In the genomic region with DNA sequence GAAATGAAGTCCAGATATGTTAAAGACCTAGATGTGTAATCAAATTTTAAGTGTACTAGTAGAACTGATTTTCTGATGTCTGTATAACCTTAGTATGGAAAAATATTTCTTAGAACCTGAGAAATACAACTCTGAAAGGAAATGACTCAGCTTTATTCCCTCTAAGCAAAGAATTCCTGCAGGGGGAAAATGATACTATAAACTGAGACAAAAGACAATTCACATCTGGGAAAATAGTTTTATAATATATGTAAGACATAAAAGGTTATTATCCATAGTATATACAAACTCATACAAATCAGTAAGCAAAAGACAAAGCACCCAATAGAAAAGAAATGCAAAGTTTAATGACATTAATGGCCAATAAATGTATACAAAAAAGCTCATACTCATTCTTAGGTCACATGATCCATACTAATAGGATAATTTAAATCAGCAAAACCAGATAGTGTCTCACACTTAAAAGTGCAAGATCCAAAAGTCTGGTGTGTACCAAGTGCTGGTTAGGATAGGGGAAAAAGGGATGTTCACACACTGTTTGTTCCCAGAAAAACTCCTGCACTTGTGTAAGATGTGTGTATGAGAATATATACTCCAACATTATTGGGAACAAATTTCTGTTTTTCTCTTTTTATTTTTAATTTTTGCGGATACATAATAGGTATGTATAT, we compare ENCODE assay signal across 19 cellular contexts. TPM values are rescaled to one million over a fixed set of nuclear protein-coding genes. Genes with fewer than 3 reads are reported as not detected.
A peak's percentile ranks its signal among the peaks of the same experiment; 100 is the strongest.
DNase-seq lines count a peak whose midpoint lies in the region; ATAC-seq, FAIRE-seq and TF ChIP-seq lines count a peak whose summit lies in the region.
"Had no signal": no experiment of that assay in that cellular context is flagged by ENCODE, and none has a peak within 500 bp of the region (broad histone marks: within the 10 kb centered on the region; RNA-seq: fewer than 3 reads in every experiment).

No MANE protein-coding gene starts in this region.

- BruUV-seq in Calu3 (replicated peaks; lab: Mats Ljungman, UMichigan) (no TSS peak), mammary epithelial cell (replicated peaks; lab: Mats Ljungman, UMichigan) (TSS peak; percentile 6)

- TF ChIP-seq CTCF in Calu3 (IDR thresholded peaks at IDR 0.05; ENCODE audit: unreplicated experiment) (no peak), mammary epithelial cell (conservative IDR thresholded peaks at IDR 0.05 in 1 of 2, IDR thresholded peaks at IDR 0.05 in 1 of 2; ENCODE audit: extremely low read depth in 1 of 2, insufficient read depth in 1 of 2, low read depth in 1 of 2, low read length in 2 of 2) (no peak), endothelial cell (IDR thresholded peaks at IDR 0.05; ENCODE audit: unreplicated experiment) (no peak)

- H3K27me3 ChIP-seq in mammary epithelial cell (ENCODE audit: insufficient read depth, low read length) (no peaks in the 10 kb centered on the region), mesenchymal stem cell (ENCODE audit: control insufficient read depth in 1 of 2, insufficient read depth in 1 of 2, low read length in 2 of 2) (no peaks in the 10 kb centered on the region), small intestine (ENCODE audit: control insufficient read depth in 2 of 2, insufficient read depth in 2 of 2, low read length in 2 of 2) (no peaks in the 10 kb centered on the region)
- H3K27me3 ChIP-seq: ascending aorta, dorsolateral prefrontal cortex, esophagus muscularis mucosa had no signal

- H3K36me3 ChIP-seq in mammary epithelial cell (ENCODE audit: insufficient read depth, low read length) (peaks cover 8% of the 10 kb centered on the region), mesenchymal stem cell (ENCODE audit: control insufficient read depth in 1 of 2, insufficient read depth in 2 of 2, low read depth in 1 of 2, low read length in 2 of 2) (peaks cover 0 to 3% of the 10 kb centered on the region in 2 experiments), small intestine (ENCODE audit: control insufficient read depth in 2 of 2, insufficient read depth in 2 of 2, low read length in 2 of 2) (no peaks in the 10 kb centered on the region)
- H3K36me3 ChIP-seq: ascending aorta, esophagus muscularis mucosa, thoracic aorta had no signal

- no peak overlapping the region for H2BK12ac ChIP-seq in mesenchymal stem cell (ENCODE audit: low read length in 2 of 2)

- H3K14ac ChIP-seq in mesenchymal stem cell (ENCODE audit: low read length in 2 of 2): no peak overlapping the region

- H2BK5ac ChIP-seq in mesenchymal stem cell (ENCODE audit: low read depth, low read length, poor library complexity, severe bottlenecking): no peak overlapping the region

- H4K8ac ChIP-seq in mesenchymal stem cell (ENCODE audit: low read length): no peak overlapping the region

- H3K4me3 ChIP-seq in mammary epithelial cell (replicated peaks in 1 of 3; ENCODE audit: insufficient read depth in 1 of 3, low read depth in 2 of 3, low read length in 3 of 3) (peak overlapping the region in 1 of 3 experiments; percentile 26), mesenchymal stem cell (ENCODE audit: insufficient read depth in 1 of 2, low read depth in 1 of 2, low read length in 2 of 2) (no peak overlapping the region), small intestine (ENCODE audit: low read depth in 1 of 2, low read length in 2 of 2) (no peak overlapping the region)
- H3K4me3 ChIP-seq: ascending aorta, dorsolateral prefrontal cortex, esophagus muscularis mucosa, mucosa of descending colon, thoracic aorta had no signal

- H2BK120ac ChIP-seq in mesenchymal stem cell (ENCODE audit: low read depth, low read length): no peak overlapping the region

- no peaks in the 10 kb centered on the region for H3K27me3 Mint-ChIP-seq in Calu3 (ENCODE audit: unreplicated experiment)
- peaks cover 2% of the 10 kb centered on the region for H3K27me3 Mint-ChIP-seq in endothelial cell (ENCODE audit: unreplicated experiment)

- H3K4me1 ChIP-seq in mammary epithelial cell (ENCODE audit: insufficient read depth, low read length) (peaks cover 39% of the 10 kb centered on the region), mesenchymal stem cell (ENCODE audit: control insufficient read depth, insufficient read depth, low read depth, low read length) (peaks cover 6% of the 10 kb centered on the region), small intestine (ENCODE audit: control insufficient read depth in 2 of 2, insufficient read depth in 1 of 2, low read depth in 1 of 2, low read length in 1 of 2) (no peaks in the 10 kb centered on the region)

- H3K9me3 ChIP-seq in mammary epithelial cell (replicated peaks; ENCODE audit: insufficient read depth, low read length) (no peaks in the 10 kb centered on the region), mesenchymal stem cell (ENCODE audit: control insufficient read depth, low read length) (no peaks in the 10 kb centered on the region), small intestine (ENCODE audit: control insufficient read depth, low read depth) (no peaks in the 10 kb centered on the region)
- H3K9me3 ChIP-seq: ascending aorta, esophagus muscularis mucosa, mucosa of descending colon, thoracic aorta had no signal

- WGBS in mammary epithelial cell (ENCODE audit: low coverage, missing lambda C conversion rate): 100% methylated on average over 1 of the region's 1 CpG
- no CpG with 5 or more reads among the region's 1 CpG for WGBS in mesenchymal stem cell
- WGBS in small intestine, 3 donors: 89 to 97% (median 96%) methylated on average over 1 of the region's 1 CpG

- dilution Hi-C loops in mammary epithelial cell (cut with HindIII; ENCODE audit: low sequenced_read_pairs): no loop called here

- no peak for DNase-seq in Calu3
- peak; percentile 70 for DNase-seq in M059J (ENCODE audit: low read depth)
- DNase-seq in mammary epithelial cell: no peak
- DNase-seq in mesenchymal stem cell: peak; percentile 45
- DNase-seq in GM19240 (ENCODE audit: insufficient read length, low spot score): no peak
- no peak for DNase-seq in endothelial cell (ENCODE audit: low spot score)
- no peak for DNase-seq in small intestine
- DNase-seq: activated CD4-positive, alpha-beta T cell treated with anti-CD3 and anti-CD28 coated beads for 36 hours; activated gamma-delta T cell treated with Interleukin-2 at 50 U/mL for 16 hours; dorsolateral prefrontal cortex; mucosa of descending colon; NCI-H1092 treated with DMSO at 0.1 percent for 48 hours; SHP77 treated with DMSO at 0.1 percent for 48 hours; T1000 had no signal

- H4K91ac ChIP-seq in mesenchymal stem cell (ENCODE audit: low read length): no peak overlapping the region

- H3K4me3 Mint-ChIP-seq in Calu3 (ENCODE audit: low read depth, unreplicated experiment) (no peak overlapping the region), endothelial cell (ENCODE audit: unreplicated experiment) (no peak overlapping the region)
- H3K4me3 Mint-ChIP-seq: activated CD4-positive, alpha-beta T cell treated with anti-CD3 and anti-CD28 coated beads for 36 hours had no signal

- intact Hi-C loops in Calu3 (cut with micrococcal nuclease; ENCODE audit: unreplicated experiment) (no loop called here), mammary epithelial cell (cut with micrococcal nuclease) (no loop called here)

- no peak overlapping the region for H3K4ac ChIP-seq in mesenchymal stem cell (ENCODE audit: low read depth in 1 of 2, low read length in 2 of 2)

- in situ Hi-C loops in mammary epithelial cell (cut with MboI; ENCODE audit: low sequenced_read_pairs in 2 of 2): no loop called here

- no peak for ATAC-seq in HG03520 (IDR thresholded peaks at IDR 0.05; ENCODE audit: unreplicated experiment)
- ATAC-seq: activated CD4-positive, alpha-beta T cell treated with anti-CD3 and anti-CD28 coated beads for 36 hours; mucosa of descending colon; sciatic nerve had no signal

- CTCF ChIA-PET in Calu3 (lab: Charles Lee) (interaction anchor here (0.6 kb wide), 1 partner anchor 24 kb away, joined by 4 read pairs; no protein-coding TSS in a partner anchor), mammary epithelial cell (lab: Charles Lee; ENCODE audit: low non-redundant PET) (no interaction called here)

- no peak for FAIRE-seq in small intestine (lab: Jason Lieb, UNC)

- H3K4me2 ChIP-seq in mammary epithelial cell (ENCODE audit: insufficient read depth, low read depth, low read length) (peak overlapping the region; percentile 74), mesenchymal stem cell (ENCODE audit: low read length, poor library complexity, severe bottlenecking) (no peak overlapping the region)

- H3K27ac ChIP-seq in mammary epithelial cell (ENCODE audit: insufficient read depth, low read depth, low read length) (peak overlapping the region; percentile 78), mesenchymal stem cell (ENCODE audit: low read length, poor library complexity, severe bottlenecking) (peak overlapping the region; percentile 66), small intestine (ENCODE audit: low read depth in 1 of 2, low read length in 1 of 2) (no peak overlapping the region)
- H3K27ac ChIP-seq: dorsolateral prefrontal cortex, esophagus muscularis mucosa had no signal

- no peak overlapping the region for H2BK15ac ChIP-seq in mesenchymal stem cell (ENCODE audit: low read depth, poor library complexity, severe bottlenecking)

- H3K79me1 ChIP-seq in mesenchymal stem cell (replicated peaks; ENCODE audit: low read length, poor library complexity, severe bottlenecking): peaks cover 6% of the 10 kb centered on the region

- H2AFZ ChIP-seq in mammary epithelial cell (ENCODE audit: low read depth, low read length) (no peak overlapping the region), mesenchymal stem cell (ENCODE audit: low read depth, low read length) (no peak overlapping the region)

- no peak overlapping the region for H2AK5ac ChIP-seq in mesenchymal stem cell (ENCODE audit: low read length, severe bottlenecking)

- H4K20me1 ChIP-seq in mammary epithelial cell (ENCODE audit: insufficient read depth, low read length): no peaks in the 10 kb centered on the region

- peaks cover 22% of the 10 kb centered on the region for H3K4me1 Mint-ChIP-seq in Calu3 (ENCODE audit: low read depth, unreplicated experiment)
- H3K4me1 Mint-ChIP-seq in endothelial cell (ENCODE audit: unreplicated experiment): peaks cover 8% of the 10 kb centered on the region

- peak overlapping the region; percentile 24 to 43 for H3K18ac ChIP-seq in mesenchymal stem cell (ENCODE audit: low read depth in 1 of 2, low read length in 2 of 2)

- no peak overlapping the region for H3K23ac ChIP-seq in mesenchymal stem cell (ENCODE audit: low read length in 2 of 2)

- H3K9ac ChIP-seq in mammary epithelial cell (ENCODE audit: insufficient read depth, low read length) (no peak overlapping the region), mesenchymal stem cell (ENCODE audit: low read length) (no peak overlapping the region)

- H3K36me3 Mint-ChIP-seq in Calu3 (ENCODE audit: insufficient read depth, unreplicated experiment): peaks cover 5% of the 10 kb centered on the region
- H3K36me3 Mint-ChIP-seq in endothelial cell (ENCODE audit: low read depth, unreplicated experiment): peaks cover 15% of the 10 kb centered on the region

- peak overlapping the region; percentile 91 for H3K27ac Mint-ChIP-seq in Calu3 (ENCODE audit: unreplicated experiment)
- H3K27ac Mint-ChIP-seq in endothelial cell (ENCODE audit: unreplicated experiment): no peak overlapping the region
- H3K27ac Mint-ChIP-seq: activated CD4-positive, alpha-beta T cell treated with anti-CD3 and anti-CD28 coated beads for 36 hours had no signal

- H3K79me2 ChIP-seq in mammary epithelial cell (ENCODE audit: insufficient read depth, low read length): peaks cover 93% of the 10 kb centered on the region

- H3K9me3 Mint-ChIP-seq in Calu3 (ENCODE audit: low read depth, unreplicated experiment) (peaks cover 3% of the 10 kb centered on the region), endothelial cell (ENCODE audit: unreplicated experiment) (no peaks in the 10 kb centered on the region)

RNA-seq across cellular contexts. Expression of gene RNF217, which starts 22.6 kb away (rescaled TPM):
- total RNA-seq in Calu3 (2022) (15.4 and 16.4 TPM in 2 replicates), mammary epithelial cell (100 to 1,000 TPM in 1 of 2 donors, 10 to 100 TPM in 1; 53.9 to 103 TPM), endothelial cell (ENCODE audit: unreplicated experiment) (50.7 TPM)
- 10.6 and 12.0 TPM in 2 replicates for total RNA-seq in M059J (2014; rRNA removed; shearing (Covaris generic))
- polyA plus RNA-seq in mammary epithelial cell (25.5 TPM), small intestine (1 to 10 TPM in 1 of 3 donors, under 1 TPM in 2; 0.54 to 2.8 (median 0.67) TPM)
- 54.8 TPM for polyA minus RNA-seq in mammary epithelial cell
- polyA plus RNA-seq in mesenchymal stem cell (2013, experiment 1 of 2): 12.7 TPM
- 12.3 TPM for polyA plus RNA-seq in mesenchymal stem cell (2013, experiment 2 of 2)

Comparison
In these comparisons a context has a peak if more than half of its experiments do, and no peak if none do; other contexts are left out.
1. DNase-seq: peak in M059J (single experiment) and mesenchymal stem cell (single experiment); none in Calu3 (single experiment), mammary epithelial cell (single experiment), GM19240 (single experiment), endothelial cell (single experiment) and small intestine (single experiment).
2. H3K27ac ChIP-seq: peak in mammary epithelial cell (single experiment) and mesenchymal stem cell (single experiment); none in small intestine (0 of 2).